ENCODE assay signal across 13 cellular contexts in the genomic region with DNA sequence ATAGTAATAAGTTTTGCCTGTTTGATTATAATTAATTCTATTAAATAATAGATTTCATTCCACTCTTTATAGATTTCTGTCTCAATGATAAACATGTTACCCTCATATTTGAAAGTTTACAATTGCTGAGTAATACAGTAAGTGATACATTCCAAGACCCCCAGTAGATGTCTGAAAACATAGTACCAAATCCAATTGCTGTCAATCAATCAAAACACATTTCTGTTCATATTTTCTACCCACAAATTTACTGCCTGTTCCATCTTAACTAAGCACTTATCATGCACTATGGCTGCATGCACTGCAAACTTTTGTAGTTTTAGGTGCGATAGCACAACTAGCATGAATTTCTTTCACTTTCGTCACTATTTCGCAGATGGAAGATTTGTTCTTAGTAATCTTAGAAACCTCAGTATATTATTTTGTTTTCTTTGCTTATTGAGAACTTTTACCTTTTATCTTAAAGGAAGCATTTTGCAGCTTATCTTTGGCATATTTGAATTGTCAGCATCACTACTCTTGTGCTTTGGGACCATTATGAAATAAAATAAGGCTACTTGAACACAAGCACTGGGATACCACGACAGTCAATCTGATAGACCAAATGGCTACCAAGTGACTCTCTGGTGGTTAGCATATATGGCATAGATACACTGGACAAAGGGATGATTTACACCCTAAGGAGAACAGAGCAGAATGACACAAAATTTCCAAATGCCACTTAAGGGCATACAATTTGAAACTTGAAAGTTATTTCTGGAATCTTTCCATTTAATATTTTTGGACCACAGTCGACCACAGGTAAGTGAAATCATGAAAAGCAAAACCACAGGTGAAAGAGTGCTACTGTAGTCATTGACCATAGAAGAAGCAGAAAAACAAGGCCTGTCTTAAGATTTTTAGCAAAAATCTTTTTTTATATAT.
DNase-seq lines count a peak whose midpoint lies in the region; ATAC-seq and TF ChIP-seq lines count a peak whose summit lies in the region.
"Had no signal": no experiment of that assay in that cellular context is flagged by ENCODE, and none has a peak within 500 bp of the region (broad histone marks: within the 10 kb centered on the region; RNA-seq: fewer than 3 reads in every experiment).

No MANE protein-coding gene starts in this region.

- H3K9ac ChIP-seq in IMR-90 (ENCODE audit: low read depth, low read length): no peak overlapping the region

- no peaks in the 10 kb centered on the region for H3K9me3 ChIP-seq in IMR-90 (ENCODE audit: control insufficient read depth, insufficient read depth, low read length)
- no peaks in the 10 kb centered on the region for H3K9me3 ChIP-seq in mucosa of descending colon
- H3K9me3 ChIP-seq: tibial artery had no signal

- peak overlapping the region; percentile 82; the same call in 1 of the 2 replicates for H3K18ac ChIP-seq in IMR-90 (ENCODE audit: low read depth, low read length)

- no peak overlapping the region for H3K4me2 ChIP-seq in IMR-90 (ENCODE audit: low read depth, low read length)

- TF ChIP-seq CTCF in GM13976 (IDR thresholded peaks at IDR 0.05; ENCODE audit: borderline replicate concordance, control extremely low read depth, extremely low read depth, insufficient read depth, missing control alignments): no peak
- no peak for TF ChIP-seq CTCF in IMR-90 (conservative IDR thresholded peaks at IDR 0.05; ENCODE audit: low read depth, low read length)
- no peak for TF ChIP-seq CTCF in mucosa of descending colon (IDR thresholded peaks at IDR 0.05)

- 0 out of 2 replicates have a peak overlapping the region, but pooled peaks have one; percentile 8 for H3K23ac ChIP-seq in IMR-90 (ENCODE audit: low read depth, low read length)

- peak overlapping the region; percentile 42; the same call in 1 of the 2 replicates for H4K5ac ChIP-seq in IMR-90 (ENCODE audit: low read depth, low read length)

- POLR2A ChIA-PET in IMR-90 (lab: Charles Lee; ENCODE audit: unreplicated experiment): no interaction called here
- POLR2A ChIA-PET in activated CD4-positive, alpha-beta T cell treated with anti-CD3 and anti-CD28 coated beads, Interleukin-2, amount 10 ng/mL, durations not matched to agents 7 days and 5 days (lab: Charles Lee): no interaction called here

- peak overlapping the region; percentile 45; the same call in 1 of the 2 replicates for H3K14ac ChIP-seq in IMR-90 (replicated peaks; ENCODE audit: low read depth, low read length)

- TF ChIP-seq POLR2A in IMR-90 (IDR thresholded peaks at IDR 0.05; ENCODE audit: low read depth, low read length): no peak

- in situ Hi-C loops in GM13976 (cut with MboI; ENCODE audit: low sequenced_read_pairs, unreplicated experiment): no loop called here
- in situ Hi-C loops in IMR-90 (cut with MboI; ENCODE audit: low sequenced_read_pairs): no loop called here

- H3K4ac ChIP-seq in IMR-90 (ENCODE audit: low read depth, low read length): peak overlapping the region; percentile 34; the same call in 1 of the 2 replicates

- no peaks in the 10 kb centered on the region for H3K27me3 ChIP-seq in IMR-90 (ENCODE audit: control insufficient read depth, insufficient read depth, low read length)
- H3K27me3 ChIP-seq: tibial artery had no signal

- H3K27ac ChIP-seq in IMR-90 (ENCODE audit: insufficient read depth, low read length): no peak overlapping the region
- H3K27ac ChIP-seq: dorsolateral prefrontal cortex, tibial artery had no signal

- no peak overlapping the region for H3K4me3 Mint-ChIP-seq in activated CD4-positive, alpha-beta T cell treated with anti-CD3 and anti-CD28 coated beads, Interleukin-2, amount 10 ng/mL, durations not matched to agents 7 days and 5 days
- H3K4me3 Mint-ChIP-seq: CD4-positive, alpha-beta T cell; naive B cell had no signal

- no peaks in the 10 kb centered on the region for H3K36me3 ChIP-seq in IMR-90 (ENCODE audit: control insufficient read depth, insufficient read depth, low read length)
- H3K36me3 ChIP-seq in mucosa of descending colon (ENCODE audit: low read depth): no peaks in the 10 kb centered on the region
- H3K36me3 ChIP-seq: tibial artery had no signal

- H4K91ac ChIP-seq in IMR-90 (ENCODE audit: insufficient read depth, low read depth, low read length): peak overlapping the region; percentile 60; the same call in 1 of the 2 replicates

- no peak overlapping the region for H3K56ac ChIP-seq in IMR-90 (ENCODE audit: extremely low read depth, insufficient read depth, low read length)

- H2AFZ ChIP-seq in IMR-90 (replicated peaks; ENCODE audit: low read length, poor library complexity): no peak overlapping the region

- no peak overlapping the region for H2BK5ac ChIP-seq in IMR-90 (ENCODE audit: low read depth, low read length, poor library complexity, severe bottlenecking)

- ATAC-seq in GM19372 (IDR thresholded peaks at IDR 0.05; ENCODE audit: low read depth, unreplicated experiment) (peak; percentile 70), HG02870 (IDR thresholded peaks at IDR 0.05; ENCODE audit: unreplicated experiment) (peak; percentile 86), IMR-90 (ENCODE audit: low read depth) (no peak), mucosa of descending colon (no peak)

- H3K4me3 ChIP-seq in IMR-90 (ENCODE audit: insufficient read depth, low read depth, low read length): no peak overlapping the region
- no peak overlapping the region for H3K4me3 ChIP-seq in mucosa of descending colon
- H3K4me3 ChIP-seq: dorsolateral prefrontal cortex, tibial artery had no signal

- peak overlapping the region; percentile 83 for H2BK120ac ChIP-seq in IMR-90 (ENCODE audit: low read depth, low read length)

- no peak overlapping the region for H3K27ac Mint-ChIP-seq in activated CD4-positive, alpha-beta T cell treated with anti-CD3 and anti-CD28 coated beads, Interleukin-2, amount 10 ng/mL, durations not matched to agents 7 days and 5 days
- H3K27ac Mint-ChIP-seq: CD4-positive, alpha-beta T cell; naive B cell had no signal

- TF ChIP-seq RAD21 in IMR-90 (IDR thresholded peaks at IDR 0.05; ENCODE audit: low read length): no peak

- DNase-seq in GM13976 (ENCODE audit: low spot score) (peak; percentile 12), IMR-90 (no peak), dermis blood vessel endothelial cell (no peak), mucosa of descending colon (no peak), NCI-H128 (lab: John Stamatoyannopoulos, UW; ENCODE audit: unreplicated experiment) (no peak)
- no peak for DNase-seq in activated CD4-positive, alpha-beta T cell treated with anti-CD3 and anti-CD28 coated beads, Interleukin-2, amount 10 ng/mL, durations not matched to agents 7 days and 5 days
- DNase-seq: CD4-positive, alpha-beta T cell; dorsolateral prefrontal cortex; hippocampal formation; naive B cell; tibial artery had no signal

- no peaks in the 10 kb centered on the region for H4K20me1 ChIP-seq in IMR-90 (ENCODE audit: insufficient read depth, low read length)

- H3K79me1 ChIP-seq in IMR-90 (ENCODE audit: low read depth in 1 of 2, low read length in 2 of 2): no peaks in the 10 kb centered on the region

- peak overlapping the region; percentile 62; the same call in 2 of the 3 replicates for H2BK15ac ChIP-seq in IMR-90 (ENCODE audit: low read depth, low read length)

- no peaks in the 10 kb centered on the region for H3K36me3 Mint-ChIP-seq in activated CD4-positive, alpha-beta T cell treated with anti-CD3 and anti-CD28 coated beads, Interleukin-2, amount 10 ng/mL, durations not matched to agents 7 days and 5 days (ENCODE audit: low read depth)
- H3K36me3 Mint-ChIP-seq: naive B cell had no signal

- dilution Hi-C loops in IMR-90 (cut with HindIII; ENCODE audit: low sequenced_read_pairs, unreplicated experiment): no loop called here

- H4K8ac ChIP-seq in IMR-90 (ENCODE audit: low read depth in 2 of 2, low read length in 2 of 2): peak overlapping the region in 1 of 2 experiments; percentile 28; a peak in 1 of 4 replicates

- H2BK20ac ChIP-seq in IMR-90 (ENCODE audit: low read depth, low read length): peak overlapping the region; percentile 77

- CTCF ChIA-PET in IMR-90 (lab: Yijun Ruan, JAX): no interaction called here
- CTCF ChIA-PET in activated CD4-positive, alpha-beta T cell treated with anti-CD3 and anti-CD28 coated beads, Interleukin-2, amount 10 ng/mL, durations not matched to agents 7 days and 5 days (lab: Charles Lee): interaction anchor here (0.9 kb wide), 1 partner anchor 193 kb away, joined by 3 read pairs; no protein-coding TSS in a partner anchor

- H3K4me1 ChIP-seq in IMR-90 (ENCODE audit: control insufficient read depth, insufficient read depth, low read length) (peaks cover 8% of the 10 kb centered on the region), mucosa of descending colon (ENCODE audit: low read depth) (no peaks in the 10 kb centered on the region)

- BruUV-seq in IMR-90 (replicated peaks; lab: Mats Ljungman, UMichigan): no TSS peak

- no peak overlapping the region for H2AK9ac ChIP-seq in IMR-90 (replicated peaks; ENCODE audit: low read depth, low read length, poor library complexity)

- peaks cover 3% of the 10 kb centered on the region for H3K27me3 Mint-ChIP-seq in activated CD4-positive, alpha-beta T cell treated with anti-CD3 and anti-CD28 coated beads, Interleukin-2, amount 10 ng/mL, durations not matched to agents 7 days and 5 days
- H3K27me3 Mint-ChIP-seq: CD4-positive, alpha-beta T cell; naive B cell had no signal

- WGBS in IMR-90 (ENCODE audit: extremely low coverage in 2 of 2, insufficient read length in 1 of 2), 2 experiments: no CpG with 5 or more reads among the region's 5 CpGs

- H2AK5ac ChIP-seq in IMR-90 (ENCODE audit: low read depth, low read length): peak overlapping the region; percentile 74

- H3K9me1 ChIP-seq in IMR-90 (ENCODE audit: insufficient read depth, low read length): peaks cover 4% of the 10 kb centered on the region; the same call in 1 of the 2 replicates

- H3K9me3 Mint-ChIP-seq in activated CD4-positive, alpha-beta T cell treated with anti-CD3 and anti-CD28 coated beads, Interleukin-2, amount 10 ng/mL, durations not matched to agents 7 days and 5 days: no peaks in the 10 kb centered on the region
- H3K9me3 Mint-ChIP-seq: CD4-positive, alpha-beta T cell; naive B cell had no signal

- intact Hi-C loops in IMR-90 (cut with micrococcal nuclease): loop anchor here (5.0 kb wide), 2 partner anchors 216 to 314 kb away; no protein-coding TSS in a partner anchor
- intact Hi-C loops in mucosa of descending colon (cut with DNase I, micrococcal nuclease): no loop called here

- peaks cover 5% of the 10 kb centered on the region for H3K4me1 Mint-ChIP-seq in activated CD4-positive, alpha-beta T cell treated with anti-CD3 and anti-CD28 coated beads, Interleukin-2, amount 10 ng/mL, durations not matched to agents 7 days and 5 days
- H3K4me1 Mint-ChIP-seq: naive B cell had no signal

TF ChIP-seq in IMR-90, 13 proteins besides CTCF, POLR2A, EP300 and RAD21 (continues in another document):
- TF ChIP-seq, protein P1, sequence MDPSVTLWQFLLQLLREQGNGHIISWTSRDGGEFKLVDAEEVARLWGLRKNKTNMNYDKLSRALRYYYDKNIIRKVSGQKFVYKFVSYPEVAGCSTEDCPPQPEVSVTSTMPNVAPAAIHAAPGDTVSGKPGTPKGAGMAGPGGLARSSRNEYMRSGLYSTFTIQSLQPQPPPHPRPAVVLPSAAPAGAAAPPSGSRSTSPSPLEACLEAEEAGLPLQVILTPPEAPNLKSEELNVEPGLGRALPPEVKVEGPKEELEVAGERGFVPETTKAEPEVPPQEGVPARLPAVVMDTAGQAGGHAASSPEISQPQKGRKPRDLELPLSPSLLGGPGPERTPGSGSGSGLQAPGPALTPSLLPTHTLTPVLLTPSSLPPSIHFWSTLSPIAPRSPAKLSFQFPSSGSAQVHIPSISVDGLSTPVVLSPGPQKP (IDR thresholded peaks at IDR 0.05; ENCODE audit: borderline replicate concordance, low read depth, low read length): no peak

Comparison
In these comparisons a context has a peak if more than half of its experiments do, and no peak if none do; other contexts are left out.
1. ATAC-seq: peak in GM19372 (single experiment) and HG02870 (single experiment); none in IMR-90 (single experiment) and mucosa of descending colon (single experiment).